Comparison of ENCODE assay signal across 11 cellular contexts in genomic region chr16:13665876-13666275, GRCh38.
"Had no signal": no experiment of that assay in that cellular context is flagged by ENCODE, and none has a peak within 500 bp of the region (broad histone marks: within the 10 kb centered on the region; RNA-seq: fewer than 3 reads in every experiment).

No MANE protein-coding gene starts in this region.

- DNase-seq: GM23248, GOT3, H7, H9, HCEC 1CT, HFFc6 had no signal

- H3K4me1 ChIP-seq: HAP-1 had no signal

- H3K36me3 ChIP-seq: HAP-1 had no signal

- H3K9ac ChIP-seq: GM23248 had no signal

- H3K27ac Mint-ChIP-seq: GM23338, H9, HFFc6 had no signal

- H3K27ac ChIP-seq: GM23248 had no signal

- FAIRE-seq: H1, H54 had no signal

- H3K4me2 ChIP-seq: GM23338 had no signal

- ATAC-seq: GM23338, HCT116 had no signal

- H2AFZ ChIP-seq: GM23248, GM23338 had no signal

- H3K4me3 Mint-ChIP-seq: GM23338, H9, HFFc6 had no signal

- H3K9me3 ChIP-seq: HAP-1 had no signal

- H3K4me3 ChIP-seq: GM23248, GM23338, HAP-1 had no signal

- H3K4me1 Mint-ChIP-seq: GM23338, H9 had no signal
